Comparison of ENCODE assay signal across 1 cellular context in the genomic region with DNA sequence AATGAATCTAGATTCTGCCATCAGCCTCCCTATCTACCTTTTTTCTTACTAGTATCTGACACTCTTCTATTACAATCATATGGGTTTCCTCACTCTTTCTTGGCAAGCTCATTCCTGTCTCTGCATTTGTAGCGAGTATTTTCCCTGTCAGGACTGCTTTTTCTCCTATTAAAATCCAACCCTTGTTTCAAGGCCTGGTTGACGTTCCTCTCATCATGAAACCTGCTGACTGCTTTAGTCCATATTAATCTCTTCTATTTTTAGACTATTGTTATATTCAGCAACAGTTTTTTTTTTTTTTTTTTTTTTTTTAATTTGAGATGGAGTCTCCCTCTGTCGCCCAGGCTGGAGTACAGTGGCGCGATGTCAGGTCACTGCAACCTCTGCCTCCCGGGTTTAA.
TF ChIP-seq lines count a peak whose summit lies in the region.

No MANE protein-coding gene starts in this region.

TF ChIP-seq in GM23338, 12 proteins besides CTCF, POLR2A, EP300 and RAD21 (continued from another document):
- TF ChIP-seq, protein P1, sequence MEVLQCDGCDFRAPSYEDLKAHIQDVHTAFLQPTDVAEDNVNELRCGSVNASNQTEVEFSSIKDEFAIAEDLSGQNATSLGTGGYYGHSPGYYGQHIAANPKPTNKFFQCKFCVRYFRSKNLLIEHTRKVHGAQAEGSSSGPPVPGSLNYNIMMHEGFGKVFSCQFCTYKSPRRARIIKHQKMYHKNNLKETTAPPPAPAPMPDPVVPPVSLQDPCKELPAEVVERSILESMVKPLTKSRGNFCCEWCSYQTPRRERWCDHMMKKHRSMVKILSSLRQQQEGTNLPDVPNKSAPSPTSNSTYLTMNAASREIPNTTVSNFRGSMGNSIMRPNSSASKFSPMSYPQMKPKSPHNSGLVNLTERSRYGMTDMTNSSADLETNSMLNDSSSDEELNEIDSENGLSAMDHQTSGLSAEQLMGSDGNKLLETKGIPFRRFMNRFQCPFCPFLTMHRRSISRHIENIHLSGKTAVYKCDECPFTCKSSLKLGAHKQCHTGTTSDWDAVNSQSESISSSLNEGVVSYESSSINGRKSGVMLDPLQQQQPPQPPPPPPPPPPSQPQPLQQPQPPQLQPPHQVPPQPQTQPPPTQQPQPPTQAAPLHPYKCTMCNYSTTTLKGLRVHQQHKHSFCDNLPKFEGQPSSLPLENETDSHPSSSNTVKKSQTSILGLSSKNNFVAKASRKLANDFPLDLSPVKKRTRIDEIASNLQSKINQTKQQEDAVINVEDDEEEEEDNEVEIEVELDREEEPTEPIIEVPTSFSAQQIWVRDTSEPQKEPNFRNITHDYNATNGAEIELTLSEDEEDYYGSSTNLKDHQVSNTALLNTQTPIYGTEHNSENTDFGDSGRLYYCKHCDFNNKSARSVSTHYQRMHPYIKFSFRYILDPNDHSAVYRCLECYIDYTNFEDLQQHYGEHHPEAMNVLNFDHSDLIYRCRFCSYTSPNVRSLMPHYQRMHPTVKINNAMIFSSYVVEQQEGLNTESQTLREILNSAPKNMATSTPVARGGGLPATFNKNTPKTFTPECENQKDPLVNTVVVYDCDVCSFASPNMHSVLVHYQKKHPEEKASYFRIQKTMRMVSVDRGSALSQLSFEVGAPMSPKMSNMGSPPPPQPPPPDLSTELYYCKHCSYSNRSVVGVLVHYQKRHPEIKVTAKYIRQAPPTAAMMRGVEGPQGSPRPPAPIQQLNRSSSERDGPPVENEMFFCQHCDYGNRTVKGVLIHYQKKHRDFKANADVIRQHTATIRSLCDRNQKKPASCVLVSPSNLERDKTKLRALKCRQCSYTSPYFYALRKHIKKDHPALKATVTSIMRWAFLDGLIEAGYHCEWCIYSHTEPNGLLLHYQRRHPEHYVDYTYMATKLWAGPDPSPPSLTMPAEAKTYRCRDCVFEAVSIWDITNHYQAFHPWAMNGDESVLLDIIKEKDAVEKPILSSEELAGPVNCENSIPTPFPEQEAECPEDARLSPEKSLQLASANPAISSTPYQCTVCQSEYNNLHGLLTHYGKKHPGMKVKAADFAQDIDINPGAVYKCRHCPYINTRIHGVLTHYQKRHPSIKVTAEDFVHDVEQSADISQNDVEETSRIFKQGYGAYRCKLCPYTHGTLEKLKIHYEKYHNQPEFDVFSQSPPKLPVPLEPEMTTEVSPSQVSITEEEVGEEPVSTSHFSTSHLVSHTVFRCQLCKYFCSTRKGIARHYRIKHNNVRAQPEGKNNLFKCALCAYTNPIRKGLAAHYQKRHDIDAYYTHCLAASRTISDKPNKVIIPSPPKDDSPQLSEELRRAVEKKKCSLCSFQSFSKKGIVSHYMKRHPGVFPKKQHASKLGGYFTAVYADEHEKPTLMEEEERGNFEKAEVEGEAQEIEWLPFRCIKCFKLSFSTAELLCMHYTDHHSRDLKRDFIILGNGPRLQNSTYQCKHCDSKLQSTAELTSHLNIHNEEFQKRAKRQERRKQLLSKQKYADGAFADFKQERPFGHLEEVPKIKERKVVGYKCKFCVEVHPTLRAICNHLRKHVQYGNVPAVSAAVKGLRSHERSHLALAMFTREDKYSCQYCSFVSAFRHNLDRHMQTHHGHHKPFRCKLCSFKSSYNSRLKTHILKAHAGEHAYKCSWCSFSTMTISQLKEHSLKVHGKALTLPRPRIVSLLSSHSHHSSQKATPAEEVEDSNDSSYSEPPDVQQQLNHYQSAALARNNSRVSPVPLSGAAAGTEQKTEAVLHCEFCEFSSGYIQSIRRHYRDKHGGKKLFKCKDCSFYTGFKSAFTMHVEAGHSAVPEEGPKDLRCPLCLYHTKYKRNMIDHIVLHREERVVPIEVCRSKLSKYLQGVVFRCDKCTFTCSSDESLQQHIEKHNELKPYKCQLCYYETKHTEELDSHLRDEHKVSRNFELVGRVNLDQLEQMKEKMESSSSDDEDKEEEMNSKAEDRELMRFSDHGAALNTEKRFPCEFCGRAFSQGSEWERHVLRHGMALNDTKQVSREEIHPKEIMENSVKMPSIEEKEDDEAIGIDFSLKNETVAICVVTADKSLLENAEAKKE (CRISPR knock-in tag; IDR thresholded peaks at IDR 0.05), result no peak
- TF ChIP-seq JUNB (IDR thresholded peaks at IDR 0.05; ENCODE audit: unreplicated experiment) (no peak), EZH2phosphoT487 (IDR thresholded peaks at IDR 0.05; ENCODE audit: unreplicated experiment) (no peak), STAT1 (IDR thresholded peaks at IDR 0.05; ENCODE audit: unreplicated experiment) (no peak), CREB1 (CRISPR knock-in tag; IDR thresholded peaks at IDR 0.05; ENCODE audit: low read depth) (no peak), EZH2 (IDR thresholded peaks at IDR 0.05; ENCODE audit: low read depth, unreplicated experiment) (no peak)
- TF ChIP-seq, protein P2, sequence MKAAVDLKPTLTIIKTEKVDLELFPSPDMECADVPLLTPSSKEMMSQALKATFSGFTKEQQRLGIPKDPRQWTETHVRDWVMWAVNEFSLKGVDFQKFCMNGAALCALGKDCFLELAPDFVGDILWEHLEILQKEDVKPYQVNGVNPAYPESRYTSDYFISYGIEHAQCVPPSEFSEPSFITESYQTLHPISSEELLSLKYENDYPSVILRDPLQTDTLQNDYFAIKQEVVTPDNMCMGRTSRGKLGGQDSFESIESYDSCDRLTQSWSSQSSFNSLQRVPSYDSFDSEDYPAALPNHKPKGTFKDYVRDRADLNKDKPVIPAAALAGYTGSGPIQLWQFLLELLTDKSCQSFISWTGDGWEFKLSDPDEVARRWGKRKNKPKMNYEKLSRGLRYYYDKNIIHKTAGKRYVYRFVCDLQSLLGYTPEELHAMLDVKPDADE (IDR thresholded peaks at IDR 0.05), result no peak
- TF ChIP-seq, protein P3, sequence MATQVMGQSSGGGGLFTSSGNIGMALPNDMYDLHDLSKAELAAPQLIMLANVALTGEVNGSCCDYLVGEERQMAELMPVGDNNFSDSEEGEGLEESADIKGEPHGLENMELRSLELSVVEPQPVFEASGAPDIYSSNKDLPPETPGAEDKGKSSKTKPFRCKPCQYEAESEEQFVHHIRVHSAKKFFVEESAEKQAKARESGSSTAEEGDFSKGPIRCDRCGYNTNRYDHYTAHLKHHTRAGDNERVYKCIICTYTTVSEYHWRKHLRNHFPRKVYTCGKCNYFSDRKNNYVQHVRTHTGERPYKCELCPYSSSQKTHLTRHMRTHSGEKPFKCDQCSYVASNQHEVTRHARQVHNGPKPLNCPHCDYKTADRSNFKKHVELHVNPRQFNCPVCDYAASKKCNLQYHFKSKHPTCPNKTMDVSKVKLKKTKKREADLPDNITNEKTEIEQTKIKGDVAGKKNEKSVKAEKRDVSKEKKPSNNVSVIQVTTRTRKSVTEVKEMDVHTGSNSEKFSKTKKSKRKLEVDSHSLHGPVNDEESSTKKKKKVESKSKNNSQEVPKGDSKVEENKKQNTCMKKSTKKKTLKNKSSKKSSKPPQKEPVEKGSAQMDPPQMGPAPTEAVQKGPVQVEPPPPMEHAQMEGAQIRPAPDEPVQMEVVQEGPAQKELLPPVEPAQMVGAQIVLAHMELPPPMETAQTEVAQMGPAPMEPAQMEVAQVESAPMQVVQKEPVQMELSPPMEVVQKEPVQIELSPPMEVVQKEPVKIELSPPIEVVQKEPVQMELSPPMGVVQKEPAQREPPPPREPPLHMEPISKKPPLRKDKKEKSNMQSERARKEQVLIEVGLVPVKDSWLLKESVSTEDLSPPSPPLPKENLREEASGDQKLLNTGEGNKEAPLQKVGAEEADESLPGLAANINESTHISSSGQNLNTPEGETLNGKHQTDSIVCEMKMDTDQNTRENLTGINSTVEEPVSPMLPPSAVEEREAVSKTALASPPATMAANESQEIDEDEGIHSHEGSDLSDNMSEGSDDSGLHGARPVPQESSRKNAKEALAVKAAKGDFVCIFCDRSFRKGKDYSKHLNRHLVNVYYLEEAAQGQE (IDR thresholded peaks at IDR 0.05; ENCODE audit: unreplicated experiment), result no peak
